Comparison of ENCODE assay signal across 13 cellular contexts in genomic region chr10:56537984-56538383, GRCh38.
DNase-seq lines count a peak whose midpoint lies in the region; ATAC-seq and TF ChIP-seq lines count a peak whose summit lies in the region.
"Had no signal": no experiment of that assay in that cellular context is flagged by ENCODE, and none has a peak within 500 bp of the region (broad histone marks: within the 10 kb centered on the region; RNA-seq: fewer than 3 reads in every experiment).

No MANE protein-coding gene starts in this region.

- H3K27me3 ChIP-seq in brain microvascular endothelial cell (replicated peaks) (no peaks in the 10 kb centered on the region), kidney epithelial cell (ENCODE audit: control insufficient read depth, insufficient read depth, low read length) (no peaks in the 10 kb centered on the region), prostate gland (replicated peaks; ENCODE audit: insufficient read depth) (no peaks in the 10 kb centered on the region)
- no peaks in the 10 kb centered on the region for H3K27me3 ChIP-seq in naive thymus-derived CD4-positive, alpha-beta T cell (ENCODE audit: control insufficient read depth in 2 of 2, insufficient read depth in 2 of 2, low read length in 2 of 2)
- H3K27me3 ChIP-seq: esophagus squamous epithelium, tibial artery had no signal

- H3K4me1 ChIP-seq in prostate gland (replicated peaks): no peaks in the 10 kb centered on the region
- no peaks in the 10 kb centered on the region for H3K4me1 ChIP-seq in naive thymus-derived CD4-positive, alpha-beta T cell (ENCODE audit: control insufficient read depth in 2 of 2, insufficient read depth in 2 of 2, low read length in 2 of 2)
- H3K4me1 ChIP-seq: tibial artery had no signal

- H3K4me1 Mint-ChIP-seq in naive thymus-derived CD4-positive, alpha-beta T cell: no peaks in the 10 kb centered on the region
- H3K4me1 Mint-ChIP-seq: brain had no signal

- H3K36me3 ChIP-seq in brain microvascular endothelial cell (replicated peaks) (no peaks in the 10 kb centered on the region), kidney epithelial cell (ENCODE audit: control insufficient read depth, insufficient read depth, low read length) (no peaks in the 10 kb centered on the region), prostate gland (no peaks in the 10 kb centered on the region)
- H3K36me3 ChIP-seq in naive thymus-derived CD4-positive, alpha-beta T cell (ENCODE audit: control insufficient read depth in 2 of 3, insufficient read depth in 3 of 3, low read length in 3 of 3): no peaks in the 10 kb centered on the region
- H3K36me3 ChIP-seq: esophagus squamous epithelium, tibial artery had no signal

- no peak for TF ChIP-seq CTCF in brain microvascular endothelial cell (IDR thresholded peaks at IDR 0.05; ENCODE audit: low read depth, low read length, missing control alignments)
- TF ChIP-seq CTCF in kidney epithelial cell (IDR thresholded peaks at IDR 0.05; ENCODE audit: insufficient read depth, low read length, poor library complexity, severe bottlenecking): no peak
- no peak for TF ChIP-seq CTCF in prostate gland (IDR thresholded peaks at IDR 0.05)

- DNase-seq in COLO829 (ENCODE audit: low spot score) (peak; percentile 36), LoVo (ENCODE audit: low spot score) (peak; percentile 44), brain microvascular endothelial cell (peak; percentile 60), kidney epithelial cell (ENCODE audit: low read depth) (peak; percentile 85), prostate gland (ENCODE audit: low spot score) (no peak), NCI-H1105 (lab: John Stamatoyannopoulos, UW) (no peak), substantia nigra (lab: John Stamatoyannopoulos, UW) (no peak)
- DNase-seq in naive thymus-derived CD4-positive, alpha-beta T cell: no peak
- DNase-seq: C1 segment of cervical spinal cord, esophagus squamous epithelium, tibial artery had no signal

- POLR2A ChIA-PET in naive thymus-derived CD4-positive, alpha-beta T cell (lab: Charles Lee): no interaction called here

- H3K27ac ChIP-seq in brain microvascular endothelial cell (no peak overlapping the region), prostate gland (no peak overlapping the region), substantia nigra (ENCODE audit: low read depth, low read length, poor library complexity, severe bottlenecking) (no peak overlapping the region)
- no peak overlapping the region for H3K27ac ChIP-seq in naive thymus-derived CD4-positive, alpha-beta T cell (ENCODE audit: low read depth, low read length)
- H3K27ac ChIP-seq: esophagus squamous epithelium, tibial artery had no signal

- intact Hi-C loops in prostate gland (cut with DNase I): no loop called here
- intact Hi-C loops in naive thymus-derived CD4-positive, alpha-beta T cell (cut with micrococcal nuclease): no loop called here

- H3K9me3 Mint-ChIP-seq in naive thymus-derived CD4-positive, alpha-beta T cell: peaks cover 0 to 6% (median 0%) of the 10 kb centered on the region in 11 donors
- H3K9me3 Mint-ChIP-seq: brain had no signal

- TF ChIP-seq POLR2A in prostate gland (IDR thresholded peaks at IDR 0.05): no peak

- no peaks in the 10 kb centered on the region for H3K9me3 ChIP-seq in prostate gland
- no peaks in the 10 kb centered on the region for H3K9me3 ChIP-seq in naive thymus-derived CD4-positive, alpha-beta T cell (ENCODE audit: control insufficient read depth in 2 of 3, low read length in 3 of 3)
- H3K9me3 ChIP-seq: esophagus squamous epithelium, tibial artery had no signal

- no peak overlapping the region for H3K27ac Mint-ChIP-seq in naive thymus-derived CD4-positive, alpha-beta T cell
- H3K27ac Mint-ChIP-seq: brain; T-helper 2 cell treated with Interferon-gamma antibody and Interleukin-4, amounts not matched to agents 5 μg/mL and 100 μg/mL, for 36 hours had no signal

- H3K4me3 Mint-ChIP-seq in naive thymus-derived CD4-positive, alpha-beta T cell: no peak overlapping the region
- H3K4me3 Mint-ChIP-seq: brain; T-helper 2 cell treated with Interferon-gamma antibody and Interleukin-4, amounts not matched to agents 5 μg/mL and 100 μg/mL, for 36 hours had no signal

- in situ Hi-C loops in brain microvascular endothelial cell (cut with HindIII; ENCODE audit: low pct_ligation_motif_present, low sequenced_read_pairs): no loop called here

- CTCF ChIA-PET in naive thymus-derived CD4-positive, alpha-beta T cell (lab: Charles Lee): no interaction called here

- ATAC-seq in naive thymus-derived CD4-positive, alpha-beta T cell: no peak

- no peaks in the 10 kb centered on the region for H3K36me3 Mint-ChIP-seq in naive thymus-derived CD4-positive, alpha-beta T cell
- H3K36me3 Mint-ChIP-seq: brain had no signal

- WGBS in prostate gland: 83% methylated on average over 4 of the region's 4 CpGs

- H3K27me3 Mint-ChIP-seq in naive thymus-derived CD4-positive, alpha-beta T cell: no peaks in the 10 kb centered on the region

- H3K4me3 ChIP-seq in brain microvascular endothelial cell (ENCODE audit: low read depth, low read length) (no peak overlapping the region), kidney epithelial cell (ENCODE audit: low read depth, low read length) (no peak overlapping the region), prostate gland (no peak overlapping the region)
- no peak overlapping the region for H3K4me3 ChIP-seq in naive thymus-derived CD4-positive, alpha-beta T cell (ENCODE audit: low read length)
- H3K4me3 ChIP-seq: esophagus squamous epithelium, tibial artery had no signal

Comparison
In these comparisons a context has a peak if more than half of its experiments do, and no peak if none do; other contexts are left out.
1. DNase-seq: peak in COLO829 (single experiment), LoVo (single experiment), brain microvascular endothelial cell (single experiment) and kidney epithelial cell (single experiment); none in prostate gland (single experiment), NCI-H1105 (single experiment), naive thymus-derived CD4-positive, alpha-beta T cell (0 of 9) and substantia nigra (0 of 49).